9 cellular contexts compared by ENCODE assay signal in genomic region chr2:74474899-74475298, GRCh38. TPM values are rescaled to one million over a fixed set of nuclear protein-coding genes. Genes with fewer than 3 reads are reported as not detected.
A peak's percentile ranks its signal among the peaks of the same experiment; 100 is the strongest.
DNase-seq lines count a peak whose midpoint lies in the region; ATAC-seq and TF ChIP-seq lines count a peak whose summit lies in the region.
"Had no signal": no experiment of that assay in that cellular context is flagged by ENCODE, and none has a peak within 500 bp of the region (broad histone marks: within the 10 kb centered on the region; RNA-seq: fewer than 3 reads in every experiment).

No MANE protein-coding gene starts in this region.

- no peaks in the 10 kb centered on the region for H3K27me3 Mint-ChIP-seq in Calu3 (ENCODE audit: unreplicated experiment)
- no peaks in the 10 kb centered on the region for H3K27me3 Mint-ChIP-seq in mesothelial cell of epicardium (ENCODE audit: low read depth)
- H3K27me3 Mint-ChIP-seq in naive thymus-derived CD8-positive, alpha-beta T cell, result no peaks in the 10 kb centered on the region

- H3K9me3 Mint-ChIP-seq in Calu3 (ENCODE audit: low read depth, unreplicated experiment), result no peaks in the 10 kb centered on the region
- no peaks in the 10 kb centered on the region for H3K9me3 Mint-ChIP-seq in mesothelial cell of epicardium
- no peaks in the 10 kb centered on the region for H3K9me3 Mint-ChIP-seq in naive thymus-derived CD8-positive, alpha-beta T cell

- H3K36me3 Mint-ChIP-seq in Calu3 (ENCODE audit: insufficient read depth, unreplicated experiment) (peaks cover 56% of the 10 kb centered on the region), mesothelial cell of epicardium (peaks cover 9% of the 10 kb centered on the region)
- H3K36me3 Mint-ChIP-seq in naive thymus-derived CD8-positive, alpha-beta T cell, result peaks cover 0 to 35% (median 14%) of the 10 kb centered on the region in 3 donors

- no TSS peak for BruUV-seq in Calu3 (replicated peaks; lab: Mats Ljungman, UMichigan)

- H3K4me3 ChIP-seq in H7 (ENCODE audit: insufficient read depth, low read depth, low read length) (no peak overlapping the region), brain microvascular endothelial cell (ENCODE audit: low read depth, low read length) (no peak overlapping the region)
- H3K4me3 ChIP-seq: dorsolateral prefrontal cortex had no signal

- POLR2A ChIA-PET in naive thymus-derived CD8-positive, alpha-beta T cell (lab: Charles Lee), result interaction anchor here (0.9 to 5.8 kb wide), 4 partner anchors 7 to 111 kb away, joined by 3 to 172 read pairs (median 44); partner anchors contain the start of genes CCDC142, INO80B, MOGS and TTC31

- H3K27me3 ChIP-seq in H7 (ENCODE audit: control insufficient read depth, insufficient read depth, low read length) (no peaks in the 10 kb centered on the region), brain microvascular endothelial cell (replicated peaks) (no peaks in the 10 kb centered on the region)
- H3K27me3 ChIP-seq: dorsolateral prefrontal cortex had no signal

- H3K4me3 Mint-ChIP-seq in Calu3 (ENCODE audit: low read depth, unreplicated experiment), result no peak overlapping the region
- H3K4me3 Mint-ChIP-seq in mesothelial cell of epicardium, result no peak overlapping the region
- peak overlapping the region in 2 of 10 donors; percentile 48 to 62 for H3K4me3 Mint-ChIP-seq in naive thymus-derived CD8-positive, alpha-beta T cell

- no peak for DNase-seq in Calu3
- DNase-seq in H7, result peak; percentile 68
- no peak for DNase-seq in brain microvascular endothelial cell
- no peak for DNase-seq in mesothelial cell of epicardium (ENCODE audit: low spot score in 2 of 2, unreplicated experiment in 2 of 2)
- no peak for DNase-seq in cortex of kidney (lab: John Stamatoyannopoulos, UW)
- no peak for DNase-seq in naive thymus-derived CD8-positive, alpha-beta T cell
- DNase-seq: dorsolateral prefrontal cortex, NCI-H1105 treated with DMSO at 0.1 percent for 48 hours had no signal

- intact Hi-C loops in Calu3 (cut with micrococcal nuclease; ENCODE audit: unreplicated experiment), result no loop called here

- CTCF ChIA-PET in Calu3 (lab: Charles Lee), result no interaction called here

- in situ Hi-C loops in brain microvascular endothelial cell (cut with HindIII; ENCODE audit: low pct_ligation_motif_present, low sequenced_read_pairs), result no loop called here

- peak; percentile 36 for TF ChIP-seq CTCF in Calu3 (IDR thresholded peaks at IDR 0.05; ENCODE audit: unreplicated experiment)
- TF ChIP-seq CTCF in brain microvascular endothelial cell (IDR thresholded peaks at IDR 0.05; ENCODE audit: low read depth, low read length, missing control alignments), result peak; percentile 57
- TF ChIP-seq CTCF in mesothelial cell of epicardium (IDR thresholded peaks at IDR 0.05; ENCODE audit: unreplicated experiment), result no peak

- ATAC-seq in GM18502 (IDR thresholded peaks at IDR 0.05; ENCODE audit: poor library complexity, unreplicated experiment), result no peak
- no peak for ATAC-seq in naive thymus-derived CD8-positive, alpha-beta T cell

- peaks cover 8% of the 10 kb centered on the region for H3K4me1 Mint-ChIP-seq in Calu3 (ENCODE audit: low read depth, unreplicated experiment)
- H3K4me1 Mint-ChIP-seq in mesothelial cell of epicardium, result peaks cover 18% of the 10 kb centered on the region
- peaks cover 20 to 46% (median 32%) of the 10 kb centered on the region in 4 donors for H3K4me1 Mint-ChIP-seq in naive thymus-derived CD8-positive, alpha-beta T cell

- H3K27ac ChIP-seq in brain microvascular endothelial cell, result no peak overlapping the region
- H3K27ac ChIP-seq: dorsolateral prefrontal cortex had no signal

- H3K27ac Mint-ChIP-seq in Calu3 (ENCODE audit: unreplicated experiment), result peak overlapping the region; percentile 3
- peak overlapping the region; percentile 9 for H3K27ac Mint-ChIP-seq in mesothelial cell of epicardium
- peak overlapping the region in 2 of 10 donors; percentile 20 to 29 for H3K27ac Mint-ChIP-seq in naive thymus-derived CD8-positive, alpha-beta T cell

- H3K36me3 ChIP-seq in H7 (replicated peaks; ENCODE audit: control insufficient read depth, insufficient read depth, low read length), result peaks cover 8% of the 10 kb centered on the region
- peaks cover 15% of the 10 kb centered on the region for H3K36me3 ChIP-seq in brain microvascular endothelial cell (replicated peaks)

RNA-seq across cellular contexts. Expression of gene MRPL53, which starts 2.4 kb away (rescaled TPM):
- 83.7 and 88.9 TPM in 2 replicates for total RNA-seq in Calu3 (2022)
- total RNA-seq in H7 (2014; rRNA removed; shearing (Covaris generic)), result 25.9 and 34.1 TPM in 2 replicates
- total RNA-seq in mesothelial cell of epicardium, result 57.6 to 69.3 TPM (median 62.5 TPM) in 3 replicates
- 10 to 100 TPM; 72.0 to 81.4 TPM for total RNA-seq in naive thymus-derived CD8-positive, alpha-beta T cell
- polyA plus RNA-seq in naive thymus-derived CD8-positive, alpha-beta T cell, result 100 to 1,000 TPM; 148 to 171 (median 154) TPM

RNA-seq across cellular contexts. Expression of gene CCDC142, which starts 7.9 kb away (rescaled TPM):
- total RNA-seq in Calu3 (2022) (29.9 and 30.4 TPM in 2 replicates), mesothelial cell of epicardium (25.5 to 29.4 TPM (median 26.2 TPM) in 3 replicates)
- 9.8 and 12.0 TPM in 2 replicates for total RNA-seq in H7 (2014; rRNA removed; shearing (Covaris generic))
- total RNA-seq in naive thymus-derived CD8-positive, alpha-beta T cell, result 10 to 100 TPM; 61.4 to 67.4 TPM
- 10 to 100 TPM in 2 of 3 donors, 1 to 10 TPM in 1; 7.8 to 15.5 (median 14.6) TPM for polyA plus RNA-seq in naive thymus-derived CD8-positive, alpha-beta T cell

RNA-seq across cellular contexts. Expression of gene TTC31, which starts 8.0 kb away (rescaled TPM):
- total RNA-seq in Calu3 (2022), result 26.2 and 32.9 TPM in 2 replicates
- 20.4 and 22.5 TPM in 2 replicates for total RNA-seq in H7 (2014; rRNA removed; shearing (Covaris generic))
- total RNA-seq in mesothelial cell of epicardium, result 26.1 to 27.3 TPM (median 26.1 TPM) in 3 replicates
- 10 to 100 TPM; 43.8 to 52.1 TPM for total RNA-seq in naive thymus-derived CD8-positive, alpha-beta T cell
- polyA plus RNA-seq in naive thymus-derived CD8-positive, alpha-beta T cell, result 10 to 100 TPM; 18.9 to 21.1 (median 21.1) TPM

RNA-seq across cellular contexts. Expression of gene MOGS, which starts 9.7 kb away (rescaled TPM):
- total RNA-seq in Calu3 (2022) (64.8 and 66.3 TPM in 2 replicates), mesothelial cell of epicardium (61.6 to 68.7 TPM (median 62.6 TPM) in 3 replicates)
- 91.2 and 98.8 TPM in 2 replicates for total RNA-seq in H7 (2014; rRNA removed; shearing (Covaris generic))
- total RNA-seq in naive thymus-derived CD8-positive, alpha-beta T cell, result 10 to 100 TPM; 77.0 to 78.6 TPM
- polyA plus RNA-seq in naive thymus-derived CD8-positive, alpha-beta T cell, result 10 to 100 TPM; 25.6 to 31.8 (median 29.8) TPM

RNA-seq across cellular contexts. Expression of gene WBP1, which starts 16.7 kb away (rescaled TPM):
- total RNA-seq in Calu3 (2022) (61.6 and 63.7 TPM in 2 replicates), mesothelial cell of epicardium (111 to 113 TPM (median 111 TPM) in 3 replicates)
- total RNA-seq in H7 (2014; rRNA removed; shearing (Covaris generic)), result 81.0 and 88.9 TPM in 2 replicates
- total RNA-seq in naive thymus-derived CD8-positive, alpha-beta T cell, result 100 to 1,000 TPM; 121 to 122 TPM
- polyA plus RNA-seq in naive thymus-derived CD8-positive, alpha-beta T cell, result 10 to 100 TPM; 32.4 to 38.3 (median 34.2) TPM
